In the genomic region with DNA sequence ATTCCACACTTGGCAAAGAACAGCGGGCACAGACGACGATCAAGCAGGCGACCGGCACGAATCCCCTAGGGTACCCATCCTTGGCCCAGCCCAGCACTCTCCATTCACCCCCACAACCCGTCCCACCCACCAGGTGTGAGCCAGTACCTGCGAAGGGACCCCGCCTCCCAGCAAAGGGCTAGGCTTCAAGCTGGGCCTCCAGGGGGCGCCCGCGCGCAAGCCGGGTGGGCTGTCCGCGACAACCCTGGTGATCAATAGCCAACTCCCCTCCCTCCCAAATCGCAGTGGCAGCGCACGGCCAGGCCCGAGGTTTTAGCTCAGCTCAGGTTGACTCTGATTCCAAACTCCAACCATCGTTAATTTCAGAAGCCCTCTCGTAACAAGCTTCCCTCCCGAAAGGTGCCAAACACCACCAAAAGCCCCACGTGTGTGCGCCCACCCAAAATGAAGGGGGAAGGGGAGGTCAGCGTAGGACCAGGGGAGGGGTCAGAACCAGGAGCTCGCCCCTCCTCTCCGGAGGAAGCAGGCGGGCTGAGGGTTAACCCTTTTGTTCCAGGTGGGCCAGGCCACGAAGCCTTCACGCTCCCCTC, we compare ENCODE assay signal across 8 cellular contexts. TPM values are rescaled to one million over a fixed set of nuclear protein-coding genes. Genes with fewer than 3 reads are reported as not detected.
A peak's percentile ranks its signal among the peaks of the same experiment; 100 is the strongest.
DNase-seq lines count a peak whose midpoint lies in the region; ATAC-seq and TF ChIP-seq lines count a peak whose summit lies in the region.

No MANE protein-coding gene starts in this region.

- H3K9me3 Mint-ChIP-seq in Calu3 (ENCODE audit: low read depth, unreplicated experiment) (no peaks in the 10 kb centered on the region), IgD-negative memory B cell (no peaks in the 10 kb centered on the region)

- no peaks in the 10 kb centered on the region for H3K9me3 ChIP-seq in adipocyte (ENCODE audit: control insufficient read depth, low read length)
- H3K9me3 ChIP-seq in skeletal muscle tissue (ENCODE audit: control insufficient read depth in 3 of 3, low read length in 3 of 3): no peaks in the 10 kb centered on the region

- H3K4me3 Mint-ChIP-seq in Calu3 (ENCODE audit: low read depth, unreplicated experiment): peak overlapping the region; percentile 79
- peak overlapping the region in 3 of 4 donors; percentile 52 to 78 (median 58) for H3K4me3 Mint-ChIP-seq in IgD-negative memory B cell

- DNase-seq in Calu3 (peak; percentile 98), SKM-1 (lab: John Stamatoyannopoulos, UW; ENCODE audit: unreplicated experiment) (peak; percentile 44), adipocyte (ENCODE audit: low read depth) (peak; percentile 80), hypothalamus (lab: John Stamatoyannopoulos, UW) (peak in 34 of 51 donors; percentile 4 to 73 (median 23)), SHP77 (lab: John Stamatoyannopoulos, UW) (no peak)

- H3K27me3 Mint-ChIP-seq in Calu3 (ENCODE audit: unreplicated experiment): peaks cover 30% of the 10 kb centered on the region
- H3K27me3 Mint-ChIP-seq in IgD-negative memory B cell: peaks cover 39% of the 10 kb centered on the region

- peak; percentile 99 for TF ChIP-seq CTCF in Calu3 (IDR thresholded peaks at IDR 0.05; ENCODE audit: unreplicated experiment)

- H3K27ac Mint-ChIP-seq in Calu3 (ENCODE audit: unreplicated experiment): peak overlapping the region; percentile 40
- H3K27ac Mint-ChIP-seq in IgD-negative memory B cell: no peak overlapping the region

- H3K4me1 Mint-ChIP-seq in Calu3 (ENCODE audit: low read depth, unreplicated experiment) (peaks cover 33% of the 10 kb centered on the region), IgD-negative memory B cell (peaks cover 0 to 8% (median 7%) of the 10 kb centered on the region in 3 donors)

- peak overlapping the region; percentile 82 for H3K4me3 ChIP-seq in adipocyte (ENCODE audit: low read length)
- H3K4me3 ChIP-seq in skeletal muscle tissue (ENCODE audit: low read length in 3 of 3): peak overlapping the region; percentile 38 to 58 (median 48)

- peaks cover 9% of the 10 kb centered on the region for H3K4me1 ChIP-seq in adipocyte (ENCODE audit: control insufficient read depth, insufficient read depth, low read length)
- peaks cover 12 to 16% (median 13%) of the 10 kb centered on the region in 3 donors for H3K4me1 ChIP-seq in skeletal muscle tissue (ENCODE audit: control insufficient read depth in 3 of 3, insufficient read depth in 3 of 3, low read length in 3 of 3)

- H3K36me3 Mint-ChIP-seq in Calu3 (ENCODE audit: insufficient read depth, unreplicated experiment) (peaks cover 26% of the 10 kb centered on the region), IgD-negative memory B cell (no peaks in the 10 kb centered on the region)

- no peaks in the 10 kb centered on the region for H3K36me3 ChIP-seq in adipocyte (ENCODE audit: control insufficient read depth, insufficient read depth, low read length, severe bottlenecking)
- H3K36me3 ChIP-seq in skeletal muscle tissue (ENCODE audit: control insufficient read depth in 3 of 3, insufficient read depth in 3 of 3, low read length in 3 of 3): no peaks in the 10 kb centered on the region

- BruUV-seq in Calu3 (replicated peaks; lab: Mats Ljungman, UMichigan): no TSS peak

- CTCF ChIA-PET in Calu3 (lab: Charles Lee): interaction anchor here (0.5 to 2.1 kb wide), 13 partner anchors 30 to 1696 kb away, joined by 3 to 19 read pairs (median 4); no protein-coding TSS in a partner anchor

- H3K9ac ChIP-seq in adipocyte (ENCODE audit: low read length) (peak overlapping the region; percentile 36), skeletal muscle tissue (ENCODE audit: low read depth in 1 of 3, low read length in 3 of 3) (peak overlapping the region in 2 of 3 donors; percentile 8 to 23)

- peaks cover 13% of the 10 kb centered on the region for H3K27me3 ChIP-seq in adipocyte (replicated peaks; ENCODE audit: control insufficient read depth, insufficient read depth, low read length)
- H3K27me3 ChIP-seq in skeletal muscle tissue (ENCODE audit: control insufficient read depth in 3 of 3, insufficient read depth in 3 of 3, low read length in 3 of 3): peaks cover 45 to 51% (median 47%) of the 10 kb centered on the region in 3 donors

- no peak for ATAC-seq in HG03039 (IDR thresholded peaks at IDR 0.05; ENCODE audit: unreplicated experiment)

- intact Hi-C loops in Calu3 (cut with micrococcal nuclease; ENCODE audit: unreplicated experiment): loop anchor here (1.0 to 5.0 kb wide), 5 partner anchors 117 to 283 kb away; no protein-coding TSS in a partner anchor

- H3K27ac ChIP-seq in skeletal muscle tissue (ENCODE audit: low read depth, low read length): no peak overlapping the region

RNA-seq across cellular contexts. Expression of a gene that starts 2.1 kb away (rescaled TPM):
- total RNA-seq in Calu3 (2022) (7.6 and 9.5 TPM in 2 replicates), skeletal muscle tissue (0.52 TPM)
- not detected for polyA plus RNA-seq in IgD-negative memory B cell

RNA-seq across cellular contexts. Expression of a gene that starts 32.0 kb away (rescaled TPM):
- total RNA-seq in Calu3 (2022) (90.3 and 98.5 TPM in 2 replicates), skeletal muscle tissue (56.4 TPM)
- 0.20 TPM for polyA plus RNA-seq in IgD-negative memory B cell

Comparison
In these comparisons a context has a peak if more than half of its experiments do, and no peak if none do; other contexts are left out.
1. DNase-seq: peak in Calu3 (single experiment), SKM-1 (single experiment), adipocyte (single experiment) and hypothalamus (34 of 51); none in SHP77 (0 of 2).